Comparison of ENCODE assay signal across 1 cellular context in the genomic region with DNA sequence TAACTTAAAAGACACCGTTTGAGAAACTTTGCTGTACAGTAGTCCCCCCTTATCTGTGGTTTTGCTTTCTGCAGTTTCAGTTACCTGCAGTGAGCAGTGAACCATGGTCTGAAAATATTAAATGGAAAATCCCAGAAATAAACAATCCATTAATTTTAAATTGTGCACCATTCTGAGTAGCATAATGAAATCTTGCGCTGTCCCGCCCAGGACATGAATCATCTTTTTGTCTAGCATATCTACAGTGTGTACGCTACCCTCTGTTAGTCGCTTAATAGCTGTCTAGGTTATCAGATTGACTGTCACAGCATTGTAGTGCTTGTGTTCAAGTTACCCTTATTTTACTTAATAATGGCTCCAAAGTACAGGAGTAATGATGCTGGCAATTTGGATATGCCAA.
TF ChIP-seq lines count a peak whose summit lies in the region.

No MANE protein-coding gene starts in this region.

TF ChIP-seq in GM12878, 131 proteins besides CTCF, POLR2A, EP300 and RAD21:
- TF ChIP-seq, protein P1, sequence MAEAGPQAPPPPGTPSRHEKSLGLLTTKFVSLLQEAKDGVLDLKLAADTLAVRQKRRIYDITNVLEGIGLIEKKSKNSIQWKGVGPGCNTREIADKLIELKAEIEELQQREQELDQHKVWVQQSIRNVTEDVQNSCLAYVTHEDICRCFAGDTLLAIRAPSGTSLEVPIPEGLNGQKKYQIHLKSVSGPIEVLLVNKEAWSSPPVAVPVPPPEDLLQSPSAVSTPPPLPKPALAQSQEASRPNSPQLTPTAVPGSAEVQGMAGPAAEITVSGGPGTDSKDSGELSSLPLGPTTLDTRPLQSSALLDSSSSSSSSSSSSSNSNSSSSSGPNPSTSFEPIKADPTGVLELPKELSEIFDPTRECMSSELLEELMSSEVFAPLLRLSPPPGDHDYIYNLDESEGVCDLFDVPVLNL (IDR thresholded peaks at IDR 0.05; ENCODE audit: low read depth, low read length), result no peak
- TF ChIP-seq ZBED1 (IDR thresholded peaks at IDR 0.05; ENCODE audit: borderline replicate concordance), result no peak
- no peak for TF ChIP-seq ZNF592 (IDR thresholded peaks at IDR 0.05)
- no peak for TF ChIP-seq E4F1 (IDR thresholded peaks at IDR 0.05; ENCODE audit: borderline replicate concordance, partially characterized antibody)
- TF ChIP-seq, protein P2, sequence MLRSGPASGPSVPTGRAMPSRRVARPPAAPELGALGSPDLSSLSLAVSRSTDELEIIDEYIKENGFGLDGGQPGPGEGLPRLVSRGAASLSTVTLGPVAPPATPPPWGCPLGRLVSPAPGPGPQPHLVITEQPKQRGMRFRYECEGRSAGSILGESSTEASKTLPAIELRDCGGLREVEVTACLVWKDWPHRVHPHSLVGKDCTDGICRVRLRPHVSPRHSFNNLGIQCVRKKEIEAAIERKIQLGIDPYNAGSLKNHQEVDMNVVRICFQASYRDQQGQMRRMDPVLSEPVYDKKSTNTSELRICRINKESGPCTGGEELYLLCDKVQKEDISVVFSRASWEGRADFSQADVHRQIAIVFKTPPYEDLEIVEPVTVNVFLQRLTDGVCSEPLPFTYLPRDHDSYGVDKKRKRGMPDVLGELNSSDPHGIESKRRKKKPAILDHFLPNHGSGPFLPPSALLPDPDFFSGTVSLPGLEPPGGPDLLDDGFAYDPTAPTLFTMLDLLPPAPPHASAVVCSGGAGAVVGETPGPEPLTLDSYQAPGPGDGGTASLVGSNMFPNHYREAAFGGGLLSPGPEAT (IDR thresholded peaks at IDR 0.05; ENCODE audit: low read depth), result no peak
- 0 out of 2 replicates have a peak, but pooled peaks have one; percentile 36 for TF ChIP-seq FOXM1 (IDR thresholded peaks at IDR 0.05; ENCODE audit: low read depth, low read length)
- TF ChIP-seq PAX5 (IDR thresholded peaks at IDR 0.05; ENCODE audit: borderline replicate concordance, low read depth, low read length), result no peak
- TF ChIP-seq NFIC (IDR thresholded peaks at IDR 0.05; ENCODE audit: low read depth, low read length), result 0 out of 2 replicates have a peak, but pooled peaks have one; percentile 28
- TF ChIP-seq HSF1 (IDR thresholded peaks at IDR 0.05; ENCODE audit: low read depth, low read length), result no peak
- TF ChIP-seq ETV6 (conservative IDR thresholded peaks at IDR 0.05 in 1 of 2, IDR thresholded peaks at IDR 0.05 in 1 of 2; ENCODE audit: borderline replicate concordance in 1 of 2, low read depth in 1 of 2), result peak in 1 of 2 experiments; percentile 17; a peak in 1 of 4 replicates
- no peak for TF ChIP-seq RCOR1 (conservative IDR thresholded peaks at IDR 0.05; ENCODE audit: low read depth, low read length)
- TF ChIP-seq SMAD5 (IDR thresholded peaks at IDR 0.05; ENCODE audit: low read depth), result peak; percentile 16; the same call in 1 of the 2 replicates
- peak; percentile 80 for TF ChIP-seq RUNX3 (IDR thresholded peaks at IDR 0.05; ENCODE audit: low read length)
TF ChIP-seq in GM12878: peak in this region for 5.
